ENCODE assay signal across 9 cellular contexts in genomic region chr3:128607710-128608048, GRCh38. TPM values are rescaled to one million over a fixed set of nuclear protein-coding genes. Genes with fewer than 3 reads are reported as not detected.
DNase-seq lines count a peak whose midpoint lies in the region; ATAC-seq and TF ChIP-seq lines count a peak whose summit lies in the region.
"Had no signal": no experiment of that assay in that cellular context is flagged by ENCODE, and none has a peak within 500 bp of the region (broad histone marks: within the 10 kb centered on the region; RNA-seq: fewer than 3 reads in every experiment).

No MANE protein-coding gene starts in this region.

- no peak overlapping the region for H3K56ac ChIP-seq in H9 (ENCODE audit: insufficient read length, low read depth, low read length)

- no peak overlapping the region for H2BK20ac ChIP-seq in H9 (ENCODE audit: low read depth, low read length, poor library complexity, severe bottlenecking)

- H3K79me1 ChIP-seq in H9 (ENCODE audit: insufficient read depth, low read depth, low read length, poor library complexity, severe bottlenecking) = no peaks in the 10 kb centered on the region

- TF ChIP-seq EP300 in stomach (IDR thresholded peaks at IDR 0.05) = no peak

- H3K36me3 ChIP-seq in left lung (no peaks in the 10 kb centered on the region), stomach (no peaks in the 10 kb centered on the region)
- H3K36me3 ChIP-seq: WERI-Rb-1 had no signal

- H3K4me2 ChIP-seq in H9 (ENCODE audit: insufficient read depth, insufficient read length, low read length) = peak overlapping the region; percentile 47

- no peak overlapping the region for H4K91ac ChIP-seq in H9 (ENCODE audit: insufficient read length, low read depth, low read length)

- no peaks in the 10 kb centered on the region for H3K79me2 ChIP-seq in H9 (ENCODE audit: insufficient read depth, low read length)

- H3K27ac ChIP-seq in H9 (ENCODE audit: insufficient read length, low read depth, low read length) (no peak overlapping the region), cingulate gyrus (ENCODE audit: low read depth, low read length) (peak overlapping the region; percentile 47), left lung (peak overlapping the region; percentile 35 to 58), stomach (peak overlapping the region; percentile 53 to 84 (median 64))
- H3K27ac ChIP-seq: WERI-Rb-1 had no signal

- no peak for DNase-seq in H9
- DNase-seq in left lung = no peak
- DNase-seq in stomach = no peak
- DNase-seq in stimulated activated CD4-positive, alpha-beta T cell treated with anti-CD3 and anti-CD28 coated beads, Interleukin-4, amount 100 ng/mL, for 4 hours = no peak
- no peak for DNase-seq in globus pallidus (ENCODE audit: low spot score)
- no peak for DNase-seq in GM10248 (ENCODE audit: extremely low spot score)

- H3K27ac Mint-ChIP-seq in H9 = no peak overlapping the region

- no peak overlapping the region for H3K9ac ChIP-seq in H9 (ENCODE audit: extremely low read depth, insufficient read length, low read length)

- no peak overlapping the region for H3T11ph ChIP-seq in H9 (ENCODE audit: low read length)

- H4K8ac ChIP-seq in H9 (replicated peaks; ENCODE audit: insufficient read length, low read depth, low read length) = no peak overlapping the region

- no peaks in the 10 kb centered on the region; the same call in 1 of the 2 replicates for H3K27me3 ChIP-seq in H9 (ENCODE audit: insufficient read depth, low read length)
- H3K27me3 ChIP-seq in left lung = no peaks in the 10 kb centered on the region
- no peaks in the 10 kb centered on the region for H3K27me3 ChIP-seq in stomach

- H2BK15ac ChIP-seq in H9 (ENCODE audit: low read depth, low read length) = no peak overlapping the region

- CTCF ChIA-PET in GM10248 (lab: Yijun Ruan, JAX) = interaction anchor here (0.7 to 6.6 kb wide), 12 partner anchors 9 to 531 kb away, joined by 3 to 69 read pairs (median 7); no protein-coding TSS in a partner anchor

- H3K4me3 ChIP-seq in left lung (peak overlapping the region; percentile 47), stomach (peak overlapping the region; percentile 50 to 59 (median 54))

- no peaks in the 10 kb centered on the region for H4K20me1 ChIP-seq in H9 (ENCODE audit: control insufficient read depth, insufficient read depth, insufficient read length)

- H3K9me3 ChIP-seq in H9 (ENCODE audit: control insufficient read depth, low read depth, low read length) (no peaks in the 10 kb centered on the region), left lung (no peaks in the 10 kb centered on the region), stomach (no peaks in the 10 kb centered on the region)

- TF ChIP-seq POLR2A in stomach (IDR thresholded peaks at IDR 0.05) = no peak

- peaks cover 0 to 2% (median 0%) of the 10 kb centered on the region in 3 experiments; a peak in 1 of 7 replicates for H3K36me3 Mint-ChIP-seq in H9 (ENCODE audit: insufficient read depth in 1 of 3, low read depth in 3 of 3)

- no peaks in the 10 kb centered on the region for H3K4me1 ChIP-seq in H9 (ENCODE audit: insufficient read depth, low read length)
- peaks cover 0 to 35% of the 10 kb centered on the region in 2 donors for H3K4me1 ChIP-seq in left lung
- peaks cover 12 to 17% (median 14%) of the 10 kb centered on the region in 4 donors for H3K4me1 ChIP-seq in stomach

- H4K5ac ChIP-seq in H9 (ENCODE audit: insufficient read length, low read depth, low read length) = no peak overlapping the region

- no peak overlapping the region for H2BK12ac ChIP-seq in H9 (ENCODE audit: insufficient read length, low read depth, low read length)

- no peak overlapping the region for H2BK120ac ChIP-seq in H9 (ENCODE audit: low read depth, low read length, poor library complexity, severe bottlenecking)

- no peaks in the 10 kb centered on the region for H3K4me1 Mint-ChIP-seq in H9

- no peak overlapping the region for H3K4ac ChIP-seq in H9 (ENCODE audit: low read depth, low read length)

- H3K9me3 Mint-ChIP-seq in H9 = no peaks in the 10 kb centered on the region

- H3K4me3 Mint-ChIP-seq in H9 = no peak overlapping the region

- H2AK5ac ChIP-seq in H9 (ENCODE audit: insufficient read length, low read length) = no peak overlapping the region

- no CpG with 5 or more reads among the region's 12 CpGs for WGBS in H9 (ENCODE audit: extremely low coverage, insufficient read length, low lambda C conversion rate)
- WGBS in stomach, 5 donors = 7 to 51% (median 36%) methylated on average over 6 to 12 of the region's 12 CpGs

- no peak overlapping the region for H2AFZ ChIP-seq in H9 (ENCODE audit: low read length)

- H3K23me2 ChIP-seq in H9 (ENCODE audit: insufficient read length, low read depth, low read length, poor library complexity, severe bottlenecking) = peaks cover 7% of the 10 kb centered on the region

- POLR2A ChIA-PET in GM10248 (lab: Yijun Ruan, JAX) = no interaction called here

- no peak overlapping the region for H3K18ac ChIP-seq in H9 (ENCODE audit: insufficient read length, low read depth, low read length)

- H3K27me3 Mint-ChIP-seq in H9 (ENCODE audit: low read depth) = peaks cover 5% of the 10 kb centered on the region

- ATAC-seq in left lung (no peak), HG03159 (IDR thresholded peaks at IDR 0.05; ENCODE audit: unreplicated experiment) (no peak)

- TF ChIP-seq CTCF in H9 (conservative IDR thresholded peaks at IDR 0.05) (no peak), left lung (IDR thresholded peaks at IDR 0.05) (no peak), stomach (IDR thresholded peaks at IDR 0.05) (no peak), GM10248 (IDR thresholded peaks at IDR 0.05; ENCODE audit: control extremely low read depth, extremely low read depth, low read depth, missing control alignments) (no peak)

- H2BK5ac ChIP-seq in H9 (ENCODE audit: insufficient read length, low read length) = no peak overlapping the region

- H3K14ac ChIP-seq in H9 (ENCODE audit: insufficient read depth, low read length) = no peak overlapping the region

- intact Hi-C loops in left lung (cut with DNase I) (no loop called here), stomach (cut with DNase I; ENCODE audit: low total_unique reads) (loop anchor here (5.0 kb wide), 1 partner anchor 180 kb away; no protein-coding TSS in a partner anchor)

- no peak overlapping the region for H3K23ac ChIP-seq in H9 (ENCODE audit: insufficient read length, low read depth, low read length)

RNA-seq across cellular contexts. Expression of gene RPN1, which starts 42.9 kb away (rescaled TPM):
- total RNA-seq in H9 (2021) = 170 and 174 TPM in 2 replicates
- 100 to 1,000 TPM; 229 to 294 TPM for total RNA-seq in left lung
- total RNA-seq in stomach = 100 to 1,000 TPM in 4 of 5 donors, 10 to 100 TPM in 1; 80.5 to 328 (median 131) TPM
- 10 to 100 TPM; 39.9 to 87.1 (median 83.0) TPM for polyA plus RNA-seq in stomach
